Comparison of ENCODE assay signal across 9 cellular contexts in the genomic region with DNA sequence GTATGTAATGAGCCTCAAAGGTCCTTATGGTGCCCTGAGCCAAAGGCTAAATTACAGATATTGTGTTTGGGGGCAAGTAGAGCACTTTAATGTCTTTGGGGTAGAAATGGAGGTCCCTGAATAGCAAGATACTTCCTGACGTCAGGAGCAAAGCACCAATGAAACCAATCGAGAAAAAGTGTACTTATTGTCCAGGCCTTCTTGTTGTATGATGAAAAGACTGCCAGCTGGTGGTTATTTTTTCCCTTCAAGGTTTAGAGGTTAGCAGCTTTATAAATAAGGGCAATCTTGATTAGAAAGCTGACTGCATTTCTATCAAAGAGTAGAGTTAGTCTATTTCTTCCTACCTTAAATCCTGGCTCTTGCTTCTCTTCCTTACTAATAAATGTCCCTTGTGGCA.
DNase-seq lines count a peak whose midpoint lies in the region; ATAC-seq, FAIRE-seq and TF ChIP-seq lines count a peak whose summit lies in the region.
"Had no signal": no experiment of that assay in that cellular context is flagged by ENCODE, and none has a peak within 500 bp of the region (broad histone marks: within the 10 kb centered on the region; RNA-seq: fewer than 3 reads in every experiment).

No MANE protein-coding gene starts in this region.

- peaks cover 15% of the 10 kb centered on the region for H3K4me1 Mint-ChIP-seq in stimulated activated naive CD8-positive, alpha-beta T cell treated with anti-CD3 and anti-CD28 coated beads, Interleukin-15, Interleukin-2, amounts not matched to agents 100 ng/mL and 50 ng/mL, for 24 hours (ENCODE audit: low read depth)
- peaks cover 9% of the 10 kb centered on the region for H3K4me1 Mint-ChIP-seq in T-helper 2 cell treated with Interferon-gamma antibody and Interleukin-4, amounts not matched to agents 5 μg/mL and 100 μg/mL, for 36 hours (ENCODE audit: low read depth)

- FAIRE-seq in kidney (lab: Jason Lieb, UNC) = no peak
- FAIRE-seq: G401.6 had no signal

- H3K36me3 ChIP-seq in kidney (ENCODE audit: control insufficient read depth in 1 of 2, insufficient read depth in 2 of 2, low read length in 2 of 2) (no peaks in the 10 kb centered on the region), aorta (ENCODE audit: control insufficient read depth in 1 of 2, insufficient read depth in 2 of 2, low read length in 1 of 2) (no peaks in the 10 kb centered on the region)

- no peak overlapping the region for H3K27ac Mint-ChIP-seq in stimulated activated naive CD8-positive, alpha-beta T cell treated with anti-CD3 and anti-CD28 coated beads, Interleukin-15, Interleukin-2, amounts not matched to agents 100 ng/mL and 50 ng/mL, for 24 hours
- peak overlapping the region; percentile 5 for H3K27ac Mint-ChIP-seq in T-helper 2 cell treated with Interferon-gamma antibody and Interleukin-4, amounts not matched to agents 5 μg/mL and 100 μg/mL, for 36 hours

- H3K27ac ChIP-seq in kidney (ENCODE audit: low read depth in 2 of 2, low read length in 2 of 2) (no peak overlapping the region), aorta (ENCODE audit: low read depth in 1 of 2, low read length in 2 of 2) (no peak overlapping the region)

- no peaks in the 10 kb centered on the region for H3K36me3 Mint-ChIP-seq in stimulated activated naive CD8-positive, alpha-beta T cell treated with anti-CD3 and anti-CD28 coated beads, Interleukin-15, Interleukin-2, amounts not matched to agents 100 ng/mL and 50 ng/mL, for 24 hours (ENCODE audit: low read depth)
- H3K36me3 Mint-ChIP-seq in T-helper 2 cell treated with Interferon-gamma antibody and Interleukin-4, amounts not matched to agents 5 μg/mL and 100 μg/mL, for 36 hours (ENCODE audit: low read depth) = no peaks in the 10 kb centered on the region

- no peaks in the 10 kb centered on the region for H3K4me1 ChIP-seq in kidney (ENCODE audit: control insufficient read depth in 1 of 2, insufficient read depth in 1 of 2, low read depth in 1 of 2, low read length in 2 of 2)
- no peaks in the 10 kb centered on the region for H3K4me1 ChIP-seq in aorta (ENCODE audit: control insufficient read depth in 1 of 2, insufficient read depth in 2 of 2, low read length in 2 of 2)

- H3K4me3 Mint-ChIP-seq in stimulated activated naive CD8-positive, alpha-beta T cell treated with anti-CD3 and anti-CD28 coated beads, Interleukin-15, Interleukin-2, amounts not matched to agents 100 ng/mL and 50 ng/mL, for 24 hours = peak overlapping the region; percentile 82
- H3K4me3 Mint-ChIP-seq in T-helper 2 cell treated with Interferon-gamma antibody and Interleukin-4, amounts not matched to agents 5 μg/mL and 100 μg/mL, for 36 hours = peak overlapping the region; percentile 82

- intact Hi-C loops in kidney (cut with DNase I) (no loop called here), aorta (cut with DNase I) (no loop called here)

- peak overlapping the region; percentile 52 to 53 for H3K4me3 ChIP-seq in kidney (ENCODE audit: low read length in 2 of 2)
- H3K4me3 ChIP-seq in aorta (ENCODE audit: low read length in 2 of 2) = peak overlapping the region; percentile 70 to 77

- no peaks in the 10 kb centered on the region for H3K9me3 ChIP-seq in kidney (ENCODE audit: control insufficient read depth in 1 of 2, low read length in 2 of 2)
- H3K9me3 ChIP-seq in aorta (ENCODE audit: control insufficient read depth, low read length) = no peaks in the 10 kb centered on the region

- no peak overlapping the region for H3K9ac ChIP-seq in kidney (ENCODE audit: low read length in 2 of 2)

- H3K9me3 Mint-ChIP-seq in stimulated activated naive CD8-positive, alpha-beta T cell treated with anti-CD3 and anti-CD28 coated beads, Interleukin-15, Interleukin-2, amounts not matched to agents 100 ng/mL and 50 ng/mL, for 24 hours = no peaks in the 10 kb centered on the region
- no peaks in the 10 kb centered on the region for H3K9me3 Mint-ChIP-seq in T-helper 2 cell treated with Interferon-gamma antibody and Interleukin-4, amounts not matched to agents 5 μg/mL and 100 μg/mL, for 36 hours

- no peak for ATAC-seq in stimulated activated naive CD8-positive, alpha-beta T cell treated with anti-CD3 and anti-CD28 coated beads, Interleukin-15, Interleukin-2, amounts not matched to agents 100 U/mL and 50 U/mL, for 24 hours
- peak; percentile 11 for ATAC-seq in aorta (ENCODE audit: low FRiP score)

- no peak for TF ChIP-seq CTCF in kidney (IDR thresholded peaks at IDR 0.05; ENCODE audit: borderline replicate concordance, extremely low read depth, insufficient read depth)

- 31 to 46% methylated on average over 2 of the region's 2 CpGs for WGBS in aorta, 2 donors

- DNase-seq in stimulated activated naive CD8-positive, alpha-beta T cell treated with anti-CD3 and anti-CD28 coated beads, Interleukin-15, Interleukin-2, amounts not matched to agents 100 U/mL and 50 U/mL, for 24 hours = no peak
- no peak for DNase-seq in T-helper 2 cell treated with Interferon-gamma antibody and Interleukin-4, amounts not matched to agents 5 μg/mL and 100 μg/mL, for 36 hours (ENCODE audit: low spot score)
- DNase-seq in kidney = no peak
- no peak for DNase-seq in aorta
- DNase-seq in NCI-H1694 treated with DMSO at 0.1 percent for 48 hours (lab: John Stamatoyannopoulos, UW) = no peak
- DNase-seq in stimulated activated CD4-positive, alpha-beta T cell treated with anti-CD3 and anti-CD28 coated beads, Interleukin-4, amount 100 ng/mL, for 4 hours = no peak
- no peak for DNase-seq in SK-N-DZ (ENCODE audit: low spot score)

- peaks cover 4% of the 10 kb centered on the region for H3K27me3 Mint-ChIP-seq in stimulated activated naive CD8-positive, alpha-beta T cell treated with anti-CD3 and anti-CD28 coated beads, Interleukin-15, Interleukin-2, amounts not matched to agents 100 ng/mL and 50 ng/mL, for 24 hours
- peaks cover 9% of the 10 kb centered on the region for H3K27me3 Mint-ChIP-seq in T-helper 2 cell treated with Interferon-gamma antibody and Interleukin-4, amounts not matched to agents 5 μg/mL and 100 μg/mL, for 36 hours (ENCODE audit: low read depth)

- H3K27me3 ChIP-seq in aorta (ENCODE audit: control insufficient read depth in 1 of 2, insufficient read depth in 2 of 2, low read length in 1 of 2) = no peaks in the 10 kb centered on the region
